Comparison of ENCODE assay signal across 2 cellular contexts in the genomic region with DNA sequence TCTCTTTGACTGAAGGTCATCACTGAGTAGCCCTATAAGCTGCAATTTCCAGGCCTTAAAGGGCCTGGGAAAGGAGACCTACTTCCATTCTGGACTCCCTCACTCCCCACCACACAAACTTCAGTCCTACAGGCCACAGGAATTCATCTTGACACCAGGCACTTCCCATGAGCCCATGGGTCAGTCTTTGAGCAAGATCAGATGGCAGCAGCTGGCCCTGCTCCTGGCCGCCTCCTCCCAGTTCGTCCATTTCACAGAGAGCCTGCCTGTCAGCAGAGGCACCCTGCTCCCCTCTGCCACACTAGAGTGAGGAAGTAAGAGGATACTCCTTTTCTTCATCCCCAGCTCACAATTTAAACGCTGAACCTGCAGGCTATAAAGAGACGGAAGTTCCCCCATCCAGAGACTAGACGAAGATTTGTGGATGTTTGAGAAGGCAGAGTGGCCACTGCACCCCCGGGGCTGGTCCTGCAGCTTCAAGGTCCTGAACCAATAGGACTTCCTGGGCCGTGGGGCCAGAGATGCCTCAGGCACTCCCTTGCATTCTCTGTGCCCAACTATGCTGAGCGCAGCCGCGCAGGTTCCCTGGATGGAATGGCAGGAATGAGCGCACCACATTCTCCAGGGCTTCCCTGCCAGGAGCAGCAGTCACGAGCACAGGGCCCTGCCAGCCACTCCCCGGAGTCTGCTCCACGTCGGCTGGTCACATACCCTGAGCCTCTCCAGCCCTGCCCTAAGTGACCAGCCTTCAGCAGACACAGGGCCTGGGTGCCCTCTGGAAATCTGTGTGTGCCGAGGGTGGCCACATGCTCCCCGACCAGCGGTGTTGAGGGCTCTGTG.
TF ChIP-seq lines count a peak whose summit lies in the region.

No MANE protein-coding gene starts in this region.

TF ChIP-seq in IMR-90, 13 proteins besides CTCF, POLR2A, EP300 and RAD21:
- TF ChIP-seq MXI1 (IDR thresholded peaks at IDR 0.05; ENCODE audit: borderline replicate concordance, low read depth, low read length) (no peak), MAZ (IDR thresholded peaks at IDR 0.05; ENCODE audit: borderline replicate concordance, low read depth, low read length) (no peak), RCOR1 (IDR thresholded peaks at IDR 0.05; ENCODE audit: insufficient replicate concordance, low read length) (no peak), NFE2L2 (IDR thresholded peaks at IDR 0.05; ENCODE audit: low read depth, low read length) (no peak), SMC3 (IDR thresholded peaks at IDR 0.05; ENCODE audit: low read depth, low read length) (no peak), FOS (IDR thresholded peaks at IDR 0.05; ENCODE audit: low read depth, low read length) (no peak), BHLHE40 (IDR thresholded peaks at IDR 0.05; ENCODE audit: low read depth, low read length) (no peak)
- TF ChIP-seq, protein P1, sequence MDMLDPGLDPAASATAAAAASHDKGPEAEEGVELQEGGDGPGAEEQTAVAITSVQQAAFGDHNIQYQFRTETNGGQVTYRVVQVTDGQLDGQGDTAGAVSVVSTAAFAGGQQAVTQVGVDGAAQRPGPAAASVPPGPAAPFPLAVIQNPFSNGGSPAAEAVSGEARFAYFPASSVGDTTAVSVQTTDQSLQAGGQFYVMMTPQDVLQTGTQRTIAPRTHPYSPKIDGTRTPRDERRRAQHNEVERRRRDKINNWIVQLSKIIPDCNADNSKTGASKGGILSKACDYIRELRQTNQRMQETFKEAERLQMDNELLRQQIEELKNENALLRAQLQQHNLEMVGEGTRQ (IDR thresholded peaks at IDR 0.05; ENCODE audit: low read depth, low read length): no peak
- TF ChIP-seq, protein P2, sequence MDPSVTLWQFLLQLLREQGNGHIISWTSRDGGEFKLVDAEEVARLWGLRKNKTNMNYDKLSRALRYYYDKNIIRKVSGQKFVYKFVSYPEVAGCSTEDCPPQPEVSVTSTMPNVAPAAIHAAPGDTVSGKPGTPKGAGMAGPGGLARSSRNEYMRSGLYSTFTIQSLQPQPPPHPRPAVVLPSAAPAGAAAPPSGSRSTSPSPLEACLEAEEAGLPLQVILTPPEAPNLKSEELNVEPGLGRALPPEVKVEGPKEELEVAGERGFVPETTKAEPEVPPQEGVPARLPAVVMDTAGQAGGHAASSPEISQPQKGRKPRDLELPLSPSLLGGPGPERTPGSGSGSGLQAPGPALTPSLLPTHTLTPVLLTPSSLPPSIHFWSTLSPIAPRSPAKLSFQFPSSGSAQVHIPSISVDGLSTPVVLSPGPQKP (IDR thresholded peaks at IDR 0.05; ENCODE audit: borderline replicate concordance, low read depth, low read length): no peak

TF ChIP-seq in H1, 55 proteins besides CTCF, POLR2A, EP300 and RAD21:
- TF ChIP-seq CREB1 (IDR thresholded peaks at IDR 0.05): no peak
- TF ChIP-seq TEAD4 (IDR thresholded peaks at IDR 0.05; ENCODE audit: low read depth, low read length): peak; percentile 29; the same call in 1 of the 2 replicates
